8 cellular contexts compared by ENCODE assay signal in the genomic region with DNA sequence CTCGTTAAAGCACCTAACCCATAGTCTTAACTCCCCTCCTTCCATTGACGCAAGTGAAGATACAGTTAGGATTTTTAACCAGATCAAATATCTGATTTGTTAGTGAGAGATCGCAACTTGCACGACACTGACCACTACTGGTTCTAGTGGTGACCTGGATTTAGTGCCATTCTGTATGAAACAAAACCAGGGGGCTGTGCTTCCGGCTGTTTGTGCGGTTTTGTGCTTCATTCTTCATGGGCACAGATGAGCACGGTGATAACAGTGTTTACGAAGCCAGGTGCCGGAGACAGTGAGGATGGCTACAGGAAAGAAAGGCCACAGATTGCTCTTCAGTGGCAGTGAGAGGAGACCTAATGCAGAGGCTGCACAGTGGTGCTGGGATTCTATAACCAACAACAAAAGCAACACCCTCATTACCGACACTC.
DNase-seq lines count a peak whose midpoint lies in the region; ATAC-seq and TF ChIP-seq lines count a peak whose summit lies in the region.

No MANE protein-coding gene starts in this region.

- POLR2A ChIA-PET in activated CD8-positive, alpha-beta T cell treated with anti-CD3 and anti-CD28 coated beads, Interleukin-2, amount 10 ng/mL, durations not matched to agents 7 days and 5 days (lab: Charles Lee): interaction anchor here (0.8 to 1.8 kb wide), 5 partner anchors 16 to 151 kb away, joined by 3 to 5 read pairs (median 4); no protein-coding TSS in a partner anchor

- no peak for TF ChIP-seq POLR2A in gastrocnemius medialis (IDR thresholded peaks at IDR 0.05)

- peaks cover 87% of the 10 kb centered on the region for H3K4me1 Mint-ChIP-seq in CD14-positive monocyte
- peaks cover 83% of the 10 kb centered on the region for H3K4me1 Mint-ChIP-seq in activated CD8-positive, alpha-beta T cell treated with anti-CD3 and anti-CD28 coated beads, Interleukin-2, amount 10 ng/mL, durations not matched to agents 7 days and 5 days (ENCODE audit: low read depth)

- no peaks in the 10 kb centered on the region for H3K4me1 ChIP-seq in gastrocnemius medialis

- peak; percentile 12 for TF ChIP-seq CTCF in CD14-positive monocyte (IDR thresholded peaks at IDR 0.05)
- no peak for TF ChIP-seq CTCF in gastrocnemius medialis (IDR thresholded peaks at IDR 0.05 in 4 of 5, conservative IDR thresholded peaks at IDR 0.05 in 1 of 5)

- peaks cover 3 to 11% of the 10 kb centered on the region in 2 donors for H3K36me3 Mint-ChIP-seq in CD14-positive monocyte
- H3K36me3 Mint-ChIP-seq in activated CD8-positive, alpha-beta T cell treated with anti-CD3 and anti-CD28 coated beads, Interleukin-2, amount 10 ng/mL, durations not matched to agents 7 days and 5 days (ENCODE audit: low read depth): peaks cover 53% of the 10 kb centered on the region

- no peak overlapping the region for H3K27ac Mint-ChIP-seq in CD14-positive monocyte
- peak overlapping the region; percentile 87 for H3K27ac Mint-ChIP-seq in activated CD8-positive, alpha-beta T cell treated with anti-CD3 and anti-CD28 coated beads, Interleukin-2, amount 10 ng/mL, durations not matched to agents 7 days and 5 days

- in situ Hi-C loops in gastrocnemius medialis (cut with MboI; ENCODE audit: low sequenced_read_pairs in 4 of 4): no loop called here

- H3K27me3 ChIP-seq in gastrocnemius medialis: no peaks in the 10 kb centered on the region

- H3K36me3 ChIP-seq in gastrocnemius medialis: no peaks in the 10 kb centered on the region

- DNase-seq in CD14-positive monocyte (ENCODE audit: low spot score) (no peak), KG1 (lab: John Stamatoyannopoulos, UW) (peak; percentile 79), left colon (no peak), gastrocnemius medialis (no peak), UCSD-AML1 (lab: John Stamatoyannopoulos, UW; ENCODE audit: unreplicated experiment) (no peak), foreskin melanocyte (no peak)
- peak; percentile 82 for DNase-seq in activated CD8-positive, alpha-beta T cell treated with anti-CD3 and anti-CD28 coated beads, Interleukin-2, amount 10 ng/mL, durations not matched to agents 7 days and 5 days

- intact Hi-C loops in CD14-positive monocyte (cut with micrococcal nuclease): no loop called here
- intact Hi-C loops in left colon (cut with DNase I, micrococcal nuclease): no loop called here
- intact Hi-C loops in gastrocnemius medialis (cut with DNase I; ENCODE audit: low total_unique reads): no loop called here

- H3K27ac ChIP-seq in gastrocnemius medialis: no peak overlapping the region

- CTCF ChIA-PET in activated CD8-positive, alpha-beta T cell treated with anti-CD3 and anti-CD28 coated beads, Interleukin-2, amount 10 ng/mL, durations not matched to agents 7 days and 5 days (lab: Charles Lee): interaction anchor here (1.1 to 5.1 kb wide), 8 partner anchors 9 to 177 kb away, joined by 4 to 30 read pairs (median 9); no protein-coding TSS in a partner anchor

- ATAC-seq in activated CD8-positive, alpha-beta T cell treated with anti-CD3 and anti-CD28 coated beads, Interleukin-2, amount 10 ng/mL, durations not matched to agents 7 days and 5 days: peak; percentile 82
- ATAC-seq in left colon: peak; percentile 21
- ATAC-seq in HG03108 (IDR thresholded peaks at IDR 0.05; ENCODE audit: unreplicated experiment): no peak
- ATAC-seq in gastrocnemius medialis: no peak

- no peak overlapping the region for H3K4me3 ChIP-seq in gastrocnemius medialis

- H3K9me3 Mint-ChIP-seq in CD14-positive monocyte: no peaks in the 10 kb centered on the region
- H3K9me3 Mint-ChIP-seq in activated CD8-positive, alpha-beta T cell treated with anti-CD3 and anti-CD28 coated beads, Interleukin-2, amount 10 ng/mL, durations not matched to agents 7 days and 5 days (ENCODE audit: insufficient read depth): no peaks in the 10 kb centered on the region

- no peak overlapping the region for H3K4me3 Mint-ChIP-seq in CD14-positive monocyte
- H3K4me3 Mint-ChIP-seq in activated CD8-positive, alpha-beta T cell treated with anti-CD3 and anti-CD28 coated beads, Interleukin-2, amount 10 ng/mL, durations not matched to agents 7 days and 5 days: peak overlapping the region; percentile 71

- no peaks in the 10 kb centered on the region for H3K9me3 ChIP-seq in gastrocnemius medialis

- peaks cover 0 to 2% (median 0%) of the 10 kb centered on the region in 3 donors for H3K27me3 Mint-ChIP-seq in CD14-positive monocyte (ENCODE audit: low read depth in 3 of 3)
- no peaks in the 10 kb centered on the region for H3K27me3 Mint-ChIP-seq in activated CD8-positive, alpha-beta T cell treated with anti-CD3 and anti-CD28 coated beads, Interleukin-2, amount 10 ng/mL, durations not matched to agents 7 days and 5 days (ENCODE audit: low read depth)

Comparison
In these comparisons a context has a peak if more than half of its experiments do, and no peak if none do; other contexts are left out.
1. DNase-seq: peak in KG1 (single experiment) and activated CD8-positive, alpha-beta T cell treated with anti-CD3 and anti-CD28 coated beads, Interleukin-2, amount 10 ng/mL, durations not matched to agents 7 days and 5 days (single experiment); none in CD14-positive monocyte (single experiment), left colon (0 of 2), gastrocnemius medialis (0 of 2), UCSD-AML1 (single experiment) and foreskin melanocyte (single experiment).
2. ATAC-seq: peak in activated CD8-positive, alpha-beta T cell treated with anti-CD3 and anti-CD28 coated beads, Interleukin-2, amount 10 ng/mL, durations not matched to agents 7 days and 5 days (single experiment) and left colon (single experiment); none in HG03108 (single experiment) and gastrocnemius medialis (0 of 2).